23 cellular contexts compared by ENCODE assay signal in genomic region chr7:152587366-152587765, GRCh38.
"Had no signal": no experiment of that assay in that cellular context is flagged by ENCODE, and none has a peak within 500 bp of the region (broad histone marks: within the 10 kb centered on the region; RNA-seq: fewer than 3 reads in every experiment).

No MANE protein-coding gene starts in this region.

- H3K36me3 ChIP-seq: gastroesophageal sphincter, left ventricle myocardium inferior, right lobe of liver, stomach, thyroid gland, upper lobe of left lung had no signal

- H3K4me3 ChIP-seq: gastroesophageal sphincter, left ventricle myocardium inferior, lung, right lobe of liver, skin epidermis, stomach, thyroid gland, upper lobe of left lung had no signal

- H3K9me3 ChIP-seq: gastroesophageal sphincter, left ventricle myocardium inferior, right lobe of liver, stomach, thyroid gland, upper lobe of left lung had no signal

- H3K27ac ChIP-seq: left ventricle myocardium inferior, right lobe of liver, skin epidermis, stomach, thyroid gland, upper lobe of left lung had no signal

- DNase-seq: activated CD4-positive, alpha-beta T cell treated with anti-CD3 and anti-CD28 coated beads for 36 hours; activated CD4-positive, alpha-beta T cell treated with anti-CD3 and anti-CD28 coated beads, Interleukin-2, amount 50 U/mL, for 4 hours; activated CD4-positive, CD25-positive, alpha-beta regulatory T cell; activated naive CD4-positive, alpha-beta T cell; activated T-cell treated with anti-CD3 and anti-CD28 coated beads for 4 hours; activated T-cell treated with anti-CD3 and anti-CD28 coated beads, Interleukin-2, amount 50 U/mL, for 72 hours; anterior cingulate cortex; caudate nucleus; head of caudate nucleus; left ventricle myocardium inferior; right lobe of liver; stimulated activated CD4-positive, alpha-beta T cell treated with anti-CD3 and anti-CD28 coated beads, Interleukin-1b, Interleukin-23, amount 100 ng/mL, for 48 hours; stimulated activated CD4-positive, alpha-beta T cell treated with anti-CD3 and anti-CD28 coated beads, Interleukin-4, amount 100 ng/mL, for 4 hours; stimulated activated CD8-positive, alpha-beta memory T cell treated with anti-CD3 and anti-CD28 coated beads, Interleukin-4, amount 100 ng/mL, for 48 hours; stomach; T-cell; thyroid gland; upper lobe of left lung had no signal

- ATAC-seq: activated CD4-positive, alpha-beta T cell treated with anti-CD3 and anti-CD28 coated beads for 36 hours; activated naive CD4-positive, alpha-beta T cell treated with anti-CD3 and anti-CD28 coated beads, Interleukin-2, amount 50 U/mL, for 72 hours; activated T-cell treated with anti-CD3 and anti-CD28 coated beads, Interleukin-2, amount 50 U/mL, for 72 hours; gastroesophageal sphincter; right lobe of liver; stimulated activated memory B cell treated with anti-CD40 and anti-IgM and Interleukin-4, amounts not matched to agents 10 μg/mL and 1 μg/mL and 100 μg/mL, for 72 hours; T-cell had no signal

- H3K4me1 ChIP-seq: left ventricle myocardium inferior, right lobe of liver, thyroid gland had no signal

- H3K27me3 ChIP-seq: gastroesophageal sphincter, right lobe of liver, stomach, thyroid gland, upper lobe of left lung had no signal
